In the genomic region with DNA sequence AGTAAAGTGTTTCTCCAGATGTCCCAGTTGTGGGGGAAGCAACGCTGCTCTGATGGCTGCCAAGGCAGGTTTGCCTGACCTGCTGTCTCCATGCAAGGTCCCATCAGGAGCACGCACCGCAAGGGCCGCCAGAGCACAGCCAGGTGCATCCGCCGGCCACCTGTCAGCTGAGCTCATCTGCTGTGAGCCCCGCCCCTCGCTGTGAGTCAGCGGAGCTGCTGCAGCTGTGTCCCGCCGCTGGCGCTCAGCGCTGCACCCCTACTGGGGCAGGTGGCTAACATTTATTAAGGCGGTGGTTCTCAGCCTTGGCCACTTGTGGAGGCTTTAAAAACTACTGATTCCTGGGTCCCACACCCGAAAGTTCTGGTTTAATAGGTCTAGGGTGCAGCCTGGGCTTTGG, we compare ENCODE assay signal across 8 cellular contexts.
DNase-seq lines count a peak whose midpoint lies in the region; ATAC-seq and TF ChIP-seq lines count a peak whose summit lies in the region.

No MANE protein-coding gene starts in this region.

- H3K9ac ChIP-seq in DND-41 (ENCODE audit: low read depth, low read length): no peak overlapping the region

- H3K27ac Mint-ChIP-seq in stimulated activated effector memory CD8-positive, alpha-beta T cell treated with anti-CD3 and anti-CD28 coated beads, Interleukin-12 subunit alpha, Interleukin-12 subunit beta, amount 100 ng/mL, for 72 hours: no peak overlapping the region

- TF ChIP-seq CTCF in DND-41 (IDR thresholded peaks at IDR 0.05; ENCODE audit: borderline replicate concordance, extremely low read depth, low read length, poor library complexity, severe bottlenecking) (no peak), kidney epithelial cell (IDR thresholded peaks at IDR 0.05; ENCODE audit: insufficient read depth, low read length, poor library complexity, severe bottlenecking) (no peak)

- H3K27me3 ChIP-seq in DND-41 (ENCODE audit: insufficient read depth, low read length, poor library complexity): no peaks in the 10 kb centered on the region
- peaks cover 3% of the 10 kb centered on the region for H3K27me3 ChIP-seq in kidney epithelial cell (ENCODE audit: control insufficient read depth, insufficient read depth, low read length)

- H3K4me3 ChIP-seq in DND-41 (ENCODE audit: low read depth in 1 of 2, low read length in 2 of 2): no peak overlapping the region
- no peak overlapping the region for H3K4me3 ChIP-seq in kidney epithelial cell (ENCODE audit: low read depth, low read length)

- H3K4me1 ChIP-seq in DND-41 (ENCODE audit: insufficient read depth, low read length): no peaks in the 10 kb centered on the region

- 0 out of 3 replicates have a peak, but pooled peaks have one; percentile 37 for ATAC-seq in DND-41 (ENCODE audit: insufficient read depth, low read depth)
- peak; percentile 86 for ATAC-seq in HG02798 (IDR thresholded peaks at IDR 0.05; ENCODE audit: poor library complexity, unreplicated experiment)
- peak; percentile 84 for ATAC-seq in stimulated activated effector memory CD8-positive, alpha-beta T cell treated with anti-CD3 and anti-CD28 coated beads, Interleukin-12 subunit alpha, Interleukin-12 subunit beta, amount 100 ng/mL, for 72 hours
- ATAC-seq in GM18870 (IDR thresholded peaks at IDR 0.05; ENCODE audit: unreplicated experiment): no peak

- H3K9me3 ChIP-seq in DND-41 (ENCODE audit: insufficient read depth, low read length, severe bottlenecking): no peaks in the 10 kb centered on the region

- peaks cover 7% of the 10 kb centered on the region for H3K4me1 Mint-ChIP-seq in stimulated activated effector memory CD8-positive, alpha-beta T cell treated with anti-CD3 and anti-CD28 coated beads, Interleukin-12 subunit alpha, Interleukin-12 subunit beta, amount 100 ng/mL, for 72 hours

- H2AFZ ChIP-seq in DND-41 (ENCODE audit: low read depth, low read length): no peak overlapping the region

- no peak overlapping the region for H3K4me2 ChIP-seq in DND-41 (ENCODE audit: insufficient read depth, low read length)

- no peaks in the 10 kb centered on the region for H4K20me1 ChIP-seq in DND-41 (ENCODE audit: insufficient read depth, low read length)

- H3K4me3 Mint-ChIP-seq in stimulated activated effector memory CD8-positive, alpha-beta T cell treated with anti-CD3 and anti-CD28 coated beads, Interleukin-12 subunit alpha, Interleukin-12 subunit beta, amount 100 ng/mL, for 72 hours: no peak overlapping the region

- H3K79me2 ChIP-seq in DND-41 (ENCODE audit: insufficient read depth, low read length): no peaks in the 10 kb centered on the region

- no peaks in the 10 kb centered on the region for H3K9me3 Mint-ChIP-seq in stimulated activated effector memory CD8-positive, alpha-beta T cell treated with anti-CD3 and anti-CD28 coated beads, Interleukin-12 subunit alpha, Interleukin-12 subunit beta, amount 100 ng/mL, for 72 hours

- DNase-seq in DND-41 (peak; percentile 18), NCI-H524 (lab: John Stamatoyannopoulos, UW) (peak; percentile 68 to 85), kidney epithelial cell (ENCODE audit: low read depth) (peak; percentile 42), NCI-H446 treated with DMSO at 0.1 percent for 48 hours (lab: John Stamatoyannopoulos, UW) (no peak)
- peak; percentile 35 to 52 for DNase-seq in activated T-cell treated with anti-CD3 and anti-CD28 coated beads, Interleukin-2, amount 50 U/mL, for 48 hours
- no peak for DNase-seq in stimulated activated effector memory CD8-positive, alpha-beta T cell treated with anti-CD3 and anti-CD28 coated beads, Interleukin-12 subunit alpha, Interleukin-12 subunit beta, amount 100 ng/mL, for 72 hours (ENCODE audit: low spot score in 2 of 2)

- no peaks in the 10 kb centered on the region for H3K36me3 ChIP-seq in DND-41 (ENCODE audit: insufficient read depth, low read length)
- H3K36me3 ChIP-seq in kidney epithelial cell (ENCODE audit: control insufficient read depth, insufficient read depth, low read length): no peaks in the 10 kb centered on the region

- H3K36me3 Mint-ChIP-seq in stimulated activated effector memory CD8-positive, alpha-beta T cell treated with anti-CD3 and anti-CD28 coated beads, Interleukin-12 subunit alpha, Interleukin-12 subunit beta, amount 100 ng/mL, for 72 hours: no peaks in the 10 kb centered on the region

- no peak overlapping the region for H3K27ac ChIP-seq in DND-41 (ENCODE audit: low read length)

Comparison
In these comparisons a context has a peak if more than half of its experiments do, and no peak if none do; other contexts are left out.
1. DNase-seq: peak in DND-41 (single experiment), NCI-H524 (2 of 2), activated T-cell treated with anti-CD3 and anti-CD28 coated beads, Interleukin-2, amount 50 U/mL, for 48 hours (2 of 2) and kidney epithelial cell (single experiment); none in stimulated activated effector memory CD8-positive, alpha-beta T cell treated with anti-CD3 and anti-CD28 coated beads, Interleukin-12 subunit alpha, Interleukin-12 subunit beta, amount 100 ng/mL, for 72 hours (0 of 2) and NCI-H446 treated with DMSO at 0.1 percent for 48 hours (single experiment).